Comparison of ENCODE assay signal across 20 cellular contexts in the genomic region with DNA sequence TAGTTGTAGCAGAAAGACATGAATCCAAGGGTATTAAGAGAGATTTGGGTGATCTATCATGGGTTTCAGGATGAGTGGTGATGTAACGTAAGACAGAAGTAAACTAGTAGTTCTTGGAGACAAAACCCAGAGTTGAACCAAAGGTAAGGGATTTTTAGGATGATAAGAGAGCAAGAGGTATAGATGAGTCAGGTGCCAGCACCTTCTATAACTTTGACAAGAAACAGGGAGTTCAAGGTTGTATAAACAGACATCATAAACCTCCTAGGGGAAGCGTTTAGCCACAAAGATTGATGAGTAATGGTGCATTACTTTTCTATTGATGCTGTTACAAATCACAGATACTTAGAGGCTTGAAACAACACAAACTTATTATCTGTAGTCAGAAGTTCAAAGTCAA.
DNase-seq lines count a peak whose midpoint lies in the region; ATAC-seq and TF ChIP-seq lines count a peak whose summit lies in the region.
"Had no signal": no experiment of that assay in that cellular context is flagged by ENCODE, and none has a peak within 500 bp of the region (broad histone marks: within the 10 kb centered on the region; RNA-seq: fewer than 3 reads in every experiment).

No MANE protein-coding gene starts in this region.

- no peaks in the 10 kb centered on the region for H3K27me3 Mint-ChIP-seq in activated CD8-positive, alpha-beta memory T cell treated with anti-CD3 and anti-CD28 coated beads, Interleukin-2, amount 10 ng/mL, durations not matched to agents 7 days and 5 days
- no peaks in the 10 kb centered on the region for H3K27me3 Mint-ChIP-seq in glutamatergic neuron (ENCODE audit: unreplicated experiment)
- H3K27me3 Mint-ChIP-seq: B cell had no signal

- H4K20me1 ChIP-seq in HCT116 (ENCODE audit: insufficient read depth) (no peaks in the 10 kb centered on the region), MM.1S (ENCODE audit: insufficient read depth, low read length) (no peaks in the 10 kb centered on the region), hepatocyte (ENCODE audit: insufficient read depth, poor library complexity, severe bottlenecking) (no peaks in the 10 kb centered on the region)

- no peak for TF ChIP-seq RAD21 in HCT116 (IDR thresholded peaks at IDR 0.05; ENCODE audit: low read depth)

- H3K4me3 ChIP-seq in HCT116 (replicated peaks in 1 of 2; ENCODE audit: low read depth in 1 of 2, low read length in 2 of 2) (no peak overlapping the region), MM.1S (ENCODE audit: low read length) (no peak overlapping the region), hepatocyte (no peak overlapping the region)
- H3K4me3 ChIP-seq: A549, Peyer's patch had no signal

- WGBS in hepatocyte (ENCODE audit: low lambda C conversion rate, missing lambda C conversion rate) = 34% methylated on average over 2 of the region's 2 CpGs

- H3K4me2 ChIP-seq in HCT116 (ENCODE audit: low read length) = no peak overlapping the region
- H3K4me2 ChIP-seq in MM.1S (ENCODE audit: low read depth, low read length) = no peak overlapping the region
- H3K4me2 ChIP-seq in hepatocyte = no peak overlapping the region
- H3K4me2 ChIP-seq: A549 had no signal

- H3K27ac ChIP-seq in HCT116 (ENCODE audit: low read depth, low read length) = no peak overlapping the region
- no peak overlapping the region for H3K27ac ChIP-seq in MM.1S (ENCODE audit: low read length)
- peak overlapping the region; percentile 21 for H3K27ac ChIP-seq in hepatocyte
- H3K27ac ChIP-seq: A549, Peyer's patch had no signal

- no peak overlapping the region for H3K4me3 Mint-ChIP-seq in activated CD8-positive, alpha-beta memory T cell treated with anti-CD3 and anti-CD28 coated beads, Interleukin-2, amount 10 ng/mL, durations not matched to agents 7 days and 5 days
- no peak overlapping the region for H3K4me3 Mint-ChIP-seq in glutamatergic neuron (ENCODE audit: unreplicated experiment)
- H3K4me3 Mint-ChIP-seq: B cell, CD14-positive monocyte had no signal

- ATAC-seq in activated CD8-positive, alpha-beta memory T cell treated with anti-CD3 and anti-CD28 coated beads, Interleukin-2, amount 10 ng/mL, durations not matched to agents 7 days and 5 days = peak; percentile 33
- ATAC-seq in HCT116 = no peak
- ATAC-seq: A549 had no signal

- H3K9me3 Mint-ChIP-seq in activated CD8-positive, alpha-beta memory T cell treated with anti-CD3 and anti-CD28 coated beads, Interleukin-2, amount 10 ng/mL, durations not matched to agents 7 days and 5 days (ENCODE audit: low read depth) = no peaks in the 10 kb centered on the region
- no peaks in the 10 kb centered on the region for H3K9me3 Mint-ChIP-seq in glutamatergic neuron (ENCODE audit: unreplicated experiment)

- H3K79me2 ChIP-seq in HCT116 (ENCODE audit: insufficient read depth, low read length) (no peaks in the 10 kb centered on the region), MM.1S (ENCODE audit: low read length) (no peaks in the 10 kb centered on the region), hepatocyte (no peaks in the 10 kb centered on the region)

- intact Hi-C loops in HCT116 (cut with micrococcal nuclease) = no loop called here

- no peak overlapping the region for H3K27ac Mint-ChIP-seq in activated CD8-positive, alpha-beta memory T cell treated with anti-CD3 and anti-CD28 coated beads, Interleukin-2, amount 10 ng/mL, durations not matched to agents 7 days and 5 days
- H3K27ac Mint-ChIP-seq in glutamatergic neuron (ENCODE audit: unreplicated experiment) = no peak overlapping the region
- H3K27ac Mint-ChIP-seq: B cell, CD14-positive monocyte had no signal

- no peaks in the 10 kb centered on the region for H3K9me2 ChIP-seq in HCT116 (ENCODE audit: insufficient read depth)
- H3K9me2 ChIP-seq in MM.1S (replicated peaks; ENCODE audit: insufficient read depth, low read length) = no peaks in the 10 kb centered on the region
- no peaks in the 10 kb centered on the region for H3K9me2 ChIP-seq in hepatocyte (replicated peaks; ENCODE audit: insufficient read depth)

- H3K36me3 ChIP-seq in HCT116 (ENCODE audit: control insufficient read depth in 1 of 2, insufficient read depth in 2 of 2, low read length in 2 of 2) (no peaks in the 10 kb centered on the region), MM.1S (replicated peaks; ENCODE audit: insufficient read depth, low read length) (no peaks in the 10 kb centered on the region), hepatocyte (replicated peaks; ENCODE audit: insufficient read depth, low read depth) (no peaks in the 10 kb centered on the region)
- H3K36me3 ChIP-seq: Peyer's patch had no signal

- no peak for TF ChIP-seq POLR2A in HCT116 (IDR thresholded peaks at IDR 0.05; ENCODE audit: borderline replicate concordance, extremely low read depth, insufficient read depth, insufficient read length)

- peaks cover 9% of the 10 kb centered on the region for H3K4me1 Mint-ChIP-seq in activated CD8-positive, alpha-beta memory T cell treated with anti-CD3 and anti-CD28 coated beads, Interleukin-2, amount 10 ng/mL, durations not matched to agents 7 days and 5 days
- H3K4me1 Mint-ChIP-seq in glutamatergic neuron (ENCODE audit: low read depth, unreplicated experiment) = no peaks in the 10 kb centered on the region
- H3K4me1 Mint-ChIP-seq: B cell had no signal

- RAD21 ChIA-PET in HCT116 (lab: Charles Lee; ENCODE audit: low non-redundant PET in 1 of 2, low total read pairs in 2 of 2, uncharacterized antibody in 2 of 2, unreplicated experiment in 2 of 2) = no interaction called here

- H3F3A ChIP-seq in MM.1S (ENCODE audit: insufficient read depth, low read length) = no peaks in the 10 kb centered on the region

- no peak overlapping the region for H2AFZ ChIP-seq in HCT116 (ENCODE audit: low read depth, low read length, poor library complexity, severe bottlenecking)
- 0 out of 2 replicates have a peak overlapping the region, but pooled peaks have one; percentile 14 for H2AFZ ChIP-seq in MM.1S (ENCODE audit: low read length)
- no peak overlapping the region for H2AFZ ChIP-seq in hepatocyte

- H3K36me3 Mint-ChIP-seq in activated CD8-positive, alpha-beta memory T cell treated with anti-CD3 and anti-CD28 coated beads, Interleukin-2, amount 10 ng/mL, durations not matched to agents 7 days and 5 days = no peaks in the 10 kb centered on the region
- no peaks in the 10 kb centered on the region for H3K36me3 Mint-ChIP-seq in glutamatergic neuron (ENCODE audit: unreplicated experiment)
- H3K36me3 Mint-ChIP-seq: CD14-positive monocyte had no signal

- no peak for DNase-seq in activated CD8-positive, alpha-beta memory T cell treated with anti-CD3 and anti-CD28 coated beads, Interleukin-2, amount 10 ng/mL, durations not matched to agents 7 days and 5 days
- no peak for DNase-seq in activated CD8-positive, alpha-beta memory T cell treated with anti-CD3 and anti-CD28 coated beads, Interleukin-2, amount 50 U/mL, for 48 hours
- DNase-seq in HCT116 (ENCODE audit: low read depth, low spot score) (no peak), MM.1S (no peak), hepatocyte (ENCODE audit: low spot score) (peak; percentile 17), SHP77 treated with DMSO at 0.1 percent for 48 hours (lab: John Stamatoyannopoulos, UW) (no peak), glutamatergic neuron (no peak)
- DNase-seq: GOT3, HCEC 1CT, Karpas-422, NCI-H1417, NCI-H1694 treated with DMSO at 0.1 percent for 48 hours, NCI-H2081 treated with DMSO at 0.1 percent for 48 hours, NCI-H2171 treated with DMSO at 0.1 percent for 48 hours, NCI-H524 treated with DMSO at 0.1 percent for 48 hours, NCI-H82, Peyer's patch had no signal

- POLR2A ChIA-PET in HCT116 (lab: Charles Lee) = no interaction called here

- H3K9ac ChIP-seq in HCT116 (ENCODE audit: low read length) (no peak overlapping the region), MM.1S (ENCODE audit: low read length) (no peak overlapping the region)

- H3K9me3 ChIP-seq in HCT116 (ENCODE audit: control insufficient read depth in 1 of 2, insufficient read depth in 1 of 2, low read depth in 1 of 2, low read length in 2 of 2) (no peaks in the 10 kb centered on the region), MM.1S (replicated peaks; ENCODE audit: insufficient read depth, low read length) (no peaks in the 10 kb centered on the region), hepatocyte (ENCODE audit: low read depth) (no peaks in the 10 kb centered on the region)
- H3K9me3 ChIP-seq: A549, Peyer's patch had no signal

- no peak for TF ChIP-seq CTCF in HCT116 (IDR thresholded peaks at IDR 0.05 in 2 of 3, conservative IDR thresholded peaks at IDR 0.05 in 1 of 3; ENCODE audit: borderline replicate concordance in 1 of 3, insufficient read depth in 1 of 3, low read depth in 2 of 3, low read length in 2 of 3)
- TF ChIP-seq CTCF in MM.1S (IDR thresholded peaks at IDR 0.05; ENCODE audit: low read length) = no peak
- no peak for TF ChIP-seq CTCF in hepatocyte (IDR thresholded peaks at IDR 0.05; ENCODE audit: poor library complexity)
- TF ChIP-seq CTCF in glutamatergic neuron (IDR thresholded peaks at IDR 0.05; ENCODE audit: partially characterized antibody, unreplicated experiment) = no peak

- CTCF ChIA-PET in activated CD8-positive, alpha-beta memory T cell treated with anti-CD3 and anti-CD28 coated beads, Interleukin-2, amount 10 ng/mL, durations not matched to agents 7 days and 5 days (lab: Charles Lee) = no interaction called here
- CTCF ChIA-PET in HCT116 (lab: Charles Lee) = no interaction called here

- no peaks in the 10 kb centered on the region for H3K4me1 ChIP-seq in HCT116 (ENCODE audit: control insufficient read depth in 1 of 2, insufficient read depth in 2 of 2, low read length in 2 of 2)
- peaks cover 13% of the 10 kb centered on the region for H3K4me1 ChIP-seq in MM.1S (ENCODE audit: low read length)
- H3K4me1 ChIP-seq in hepatocyte (ENCODE audit: insufficient read depth) = peaks cover 5% of the 10 kb centered on the region
- H3K4me1 ChIP-seq: A549, Peyer's patch had no signal

- no peaks in the 10 kb centered on the region for H3K27me3 ChIP-seq in HCT116 (ENCODE audit: insufficient read depth, low read length)
- H3K27me3 ChIP-seq in MM.1S (replicated peaks; ENCODE audit: insufficient read depth, low read length) = no peaks in the 10 kb centered on the region
- no peaks in the 10 kb centered on the region for H3K27me3 ChIP-seq in hepatocyte
- H3K27me3 ChIP-seq: Peyer's patch had no signal

- BruUV-seq in HCT116 (replicated peaks; lab: Mats Ljungman, UMichigan) = no TSS peak

TF ChIP-seq in HCT116, 20 proteins besides CTCF, POLR2A, EP300 and RAD21:
- TF ChIP-seq TCF7L2 (IDR thresholded peaks at IDR 0.05; ENCODE audit: borderline replicate concordance, extremely low read depth, insufficient read depth, insufficient read length) = peak; percentile 60
- no peak for TF ChIP-seq JUND (IDR thresholded peaks at IDR 0.05)
